In the genomic region with DNA sequence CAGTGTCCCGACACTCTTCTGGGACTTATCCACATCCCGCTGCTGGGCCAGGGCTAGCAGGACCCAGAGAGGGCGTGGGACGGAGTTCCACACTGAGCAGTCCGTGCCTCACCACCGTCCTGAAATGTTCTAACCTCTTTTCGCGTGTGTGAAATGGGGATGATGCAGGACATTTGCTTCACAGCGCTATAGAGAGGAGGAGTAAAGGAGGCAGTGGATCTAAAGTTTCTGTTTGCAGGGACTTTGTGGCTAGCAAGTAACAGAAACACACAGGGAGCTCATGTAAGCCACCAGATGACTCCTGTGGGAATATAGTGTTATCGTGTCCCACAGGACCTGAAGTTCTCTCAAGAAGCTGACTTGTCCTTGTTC, we compare ENCODE assay signal across 8 cellular contexts. TPM values are rescaled to one million over a fixed set of nuclear protein-coding genes. Genes with fewer than 3 reads are reported as not detected.
DNase-seq lines count a peak whose midpoint lies in the region; ATAC-seq, FAIRE-seq and TF ChIP-seq lines count a peak whose summit lies in the region.

No MANE protein-coding gene starts in this region.

- H3K27me3 ChIP-seq in HUES64 (ENCODE audit: insufficient read depth, low read length) (no peaks in the 10 kb centered on the region), keratinocyte (ENCODE audit: control insufficient read depth, extremely low read depth, insufficient read depth, low read length) (no peaks in the 10 kb centered on the region)

- H3K79me2 ChIP-seq in keratinocyte (ENCODE audit: control insufficient read depth, insufficient read depth, low read length): peaks cover 41% of the 10 kb centered on the region

- in situ Hi-C loops in astrocyte of the cerebellum (cut with HindIII; ENCODE audit: low sequenced_read_pairs): no loop called here

- H3K4me2 ChIP-seq in keratinocyte (ENCODE audit: control insufficient read depth, extremely low read depth, insufficient read depth, low read depth, low read length): peak overlapping the region; percentile 99

- H3K9me1 ChIP-seq in keratinocyte (ENCODE audit: control insufficient read depth, extremely low read depth, insufficient read depth, low read length): no peaks in the 10 kb centered on the region

- H3K9me3 ChIP-seq in HUES64 (ENCODE audit: insufficient read depth, low read depth, low read length) (no peaks in the 10 kb centered on the region), keratinocyte (ENCODE audit: control insufficient read depth, low read depth, low read length) (no peaks in the 10 kb centered on the region)

- intact Hi-C loops in CD14-positive monocyte (cut with micrococcal nuclease): loop anchor here in 1 of 2 donors (10.0 kb wide), 1 partner anchor 105 kb away; no protein-coding TSS in a partner anchor

- peak overlapping the region; percentile 82 for H3K9ac ChIP-seq in HUES64 (ENCODE audit: low read depth, low read length)
- H3K9ac ChIP-seq in keratinocyte (ENCODE audit: control insufficient read depth, extremely low read depth, insufficient read depth, low read length): peak overlapping the region; percentile 74

- H2AFZ ChIP-seq in keratinocyte (ENCODE audit: control insufficient read depth, low read length): peak overlapping the region; percentile 62

- peaks cover 3% of the 10 kb centered on the region; the same call in 1 of the 2 replicates for H3K4me1 ChIP-seq in HUES64 (ENCODE audit: insufficient read depth, low read length)
- peaks cover 8% of the 10 kb centered on the region for H3K4me1 ChIP-seq in keratinocyte (ENCODE audit: control insufficient read depth, extremely low read depth, insufficient read depth, low read length)

- FAIRE-seq in keratinocyte (lab: Jason Lieb, UNC): peak; percentile 77

- H3K27me3 Mint-ChIP-seq in CD14-positive monocyte (ENCODE audit: low read depth in 3 of 3): peaks cover 0 to 3% (median 0%) of the 10 kb centered on the region in 3 donors
- no peaks in the 10 kb centered on the region for H3K27me3 Mint-ChIP-seq in stimulated activated naive CD8-positive, alpha-beta T cell treated with anti-CD3 and anti-CD28 coated beads, Interleukin-15, amount 100 ng/mL, for 72 hours

- H3K4me3 Mint-ChIP-seq in CD14-positive monocyte: peak overlapping the region; percentile 94 to 99
- peak overlapping the region; percentile 93 to 97 for H3K4me3 Mint-ChIP-seq in stimulated activated naive CD8-positive, alpha-beta T cell treated with anti-CD3 and anti-CD28 coated beads, Interleukin-15, amount 100 ng/mL, for 72 hours

- H3K36me3 ChIP-seq in HUES64 (ENCODE audit: insufficient read depth, low read length) (peaks cover 20% of the 10 kb centered on the region), keratinocyte (ENCODE audit: control insufficient read depth in 2 of 2, extremely low read depth in 1 of 2, insufficient read depth in 2 of 2, low read length in 2 of 2) (peaks cover 7 to 9% of the 10 kb centered on the region in 2 experiments)

- peaks cover 0 to 5% (median 0%) of the 10 kb centered on the region in 7 donors for H3K9me3 Mint-ChIP-seq in CD14-positive monocyte
- H3K9me3 Mint-ChIP-seq in stimulated activated naive CD8-positive, alpha-beta T cell treated with anti-CD3 and anti-CD28 coated beads, Interleukin-15, amount 100 ng/mL, for 72 hours: no peaks in the 10 kb centered on the region

- peaks cover 17% of the 10 kb centered on the region for H3K4me1 Mint-ChIP-seq in CD14-positive monocyte
- peaks cover 32% of the 10 kb centered on the region for H3K4me1 Mint-ChIP-seq in stimulated activated naive CD8-positive, alpha-beta T cell treated with anti-CD3 and anti-CD28 coated beads, Interleukin-15, amount 100 ng/mL, for 72 hours

- H3K4me3 ChIP-seq in HUES64 (ENCODE audit: low read length) (peak overlapping the region; percentile 93), astrocyte of the cerebellum (ENCODE audit: low read depth, low read length) (peak overlapping the region; percentile 98), keratinocyte (ENCODE audit: control insufficient read depth in 2 of 3, extremely low read depth in 1 of 3, insufficient read depth in 2 of 3, low read depth in 1 of 3, low read length in 3 of 3) (peak overlapping the region; percentile 80 to 96 (median 87))

- H3K27ac ChIP-seq in HUES64 (ENCODE audit: low read depth, low read length) (peak overlapping the region; percentile 44; the same call in 1 of the 2 replicates), keratinocyte (ENCODE audit: control insufficient read depth, insufficient read depth, low read length) (peak overlapping the region; percentile 45)

- TF ChIP-seq CTCF in CD14-positive monocyte (IDR thresholded peaks at IDR 0.05): no peak
- no peak for TF ChIP-seq CTCF in astrocyte of the cerebellum (IDR thresholded peaks at IDR 0.05; ENCODE audit: low read depth, low read length, missing control alignments)
- TF ChIP-seq CTCF in keratinocyte (optimal IDR thresholded peaks at IDR 0.05 in 1 of 3, IDR thresholded peaks at IDR 0.05 in 1 of 3, conservative IDR thresholded peaks at IDR 0.05 in 1 of 3; ENCODE audit: extremely low read depth in 1 of 3, insufficient read depth in 2 of 3, low read length in 3 of 3): no peak

- DNase-seq in CD14-positive monocyte (ENCODE audit: low spot score) (no peak), astrocyte of the cerebellum (ENCODE audit: low read depth) (no peak), keratinocyte (ENCODE audit: low read depth, low spot score) (no peak), DMS153 (lab: John Stamatoyannopoulos, UW) (no peak), dedifferentiated amniotic fluid mesenchymal stem cell (ENCODE audit: extremely low spot score) (no peak)
- no peak for DNase-seq in stimulated activated naive CD8-positive, alpha-beta T cell treated with anti-CD3 and anti-CD28 coated beads, Interleukin-15, amount 100 ng/mL, for 72 hours

- 4% methylated on average over 10 of the region's 10 CpGs for WGBS in HUES64

- H3K27ac Mint-ChIP-seq in CD14-positive monocyte: peak overlapping the region in 6 of 7 donors; percentile 86 to 94 (median 92)
- peak overlapping the region; percentile 97 to 100 for H3K27ac Mint-ChIP-seq in stimulated activated naive CD8-positive, alpha-beta T cell treated with anti-CD3 and anti-CD28 coated beads, Interleukin-15, amount 100 ng/mL, for 72 hours

- no peaks in the 10 kb centered on the region for H4K20me1 ChIP-seq in keratinocyte (ENCODE audit: control insufficient read depth, extremely low read depth, insufficient read depth, low read length)

- dilution Hi-C loops in keratinocyte (cut with MboI; ENCODE audit: extremely low pct_ligation_motif_present, low sequenced_read_pairs): no loop called here

- peak; percentile 49 for ATAC-seq in stimulated activated naive CD8-positive, alpha-beta T cell treated with anti-CD3 and anti-CD28 coated beads, Interleukin-15, amount 100 ng/mL, for 72 hours
- no peak for ATAC-seq in HG02870 (IDR thresholded peaks at IDR 0.05; ENCODE audit: unreplicated experiment)

- peaks cover 16 to 19% of the 10 kb centered on the region in 2 donors for H3K36me3 Mint-ChIP-seq in CD14-positive monocyte

RNA-seq across cellular contexts. Expression of gene ITPA, which starts 0.6 kb away (rescaled TPM):
- 10 to 100 TPM; 57.0 to 62.8 TPM for polyA plus RNA-seq in CD14-positive monocyte
- 54.0 TPM for polyA plus RNA-seq in HUES64 (2013, experiment 1 of 2)
- polyA plus RNA-seq in HUES64 (2013, experiment 2 of 2): 49.3 TPM
- polyA plus RNA-seq in keratinocyte: 40.5 to 45.4 TPM (median 44.9 TPM) in 3 replicates
- polyA plus RNA-seq in keratinocyte (2011; ENCODE audit: low read depth): 21.5 TPM
- polyA plus RNA-seq in keratinocyte (2011; cell fraction: cytosol; rRNA removed): 26.9 and 40.0 TPM in 2 replicates
- polyA plus RNA-seq in keratinocyte (2011; cell fraction: nucleus; rRNA removed): 36.4 and 46.9 TPM in 2 replicates
- 43.4 and 61.8 TPM in 2 replicates for polyA plus RNA-seq in keratinocyte (2012; ENCODE audit: low replicate concordance)
- 10.4 to 16.6 TPM (median 11.3 TPM) in 3 replicates for polyA minus RNA-seq in keratinocyte
- polyA minus RNA-seq in keratinocyte (2011; cell fraction: cytosol; rRNA and poly(A)+ RNA removed): 41.8 TPM
- polyA minus RNA-seq in keratinocyte (2011; cell fraction: nucleus; rRNA and poly(A)+ RNA removed): 10.3 and 11.9 TPM in 2 replicates

RNA-seq across cellular contexts. Expression of gene DDRGK1, which starts 5.5 kb away (rescaled TPM):
- 10 to 100 TPM; 39.9 to 42.7 TPM for polyA plus RNA-seq in CD14-positive monocyte
- 32.8 TPM for polyA plus RNA-seq in HUES64 (2013, experiment 1 of 2)
- polyA plus RNA-seq in HUES64 (2013, experiment 2 of 2): 31.5 TPM
- 31.0 to 41.5 TPM (median 32.2 TPM) in 3 replicates for polyA plus RNA-seq in keratinocyte
- 32.9 TPM for polyA plus RNA-seq in keratinocyte (2011; ENCODE audit: low read depth)
- polyA plus RNA-seq in keratinocyte (2011; cell fraction: cytosol; rRNA removed): 18.3 and 36.2 TPM in 2 replicates
- 70.9 and 83.6 TPM in 2 replicates for polyA plus RNA-seq in keratinocyte (2011; cell fraction: nucleus; rRNA removed)
- 47.3 and 60.4 TPM in 2 replicates for polyA plus RNA-seq in keratinocyte (2012; ENCODE audit: low replicate concordance)
- 13.8 to 15.7 TPM (median 13.9 TPM) in 3 replicates for polyA minus RNA-seq in keratinocyte
- 28.0 TPM for polyA minus RNA-seq in keratinocyte (2011; cell fraction: cytosol; rRNA and poly(A)+ RNA removed)
- polyA minus RNA-seq in keratinocyte (2011; cell fraction: nucleus; rRNA and poly(A)+ RNA removed): 15.5 and 18.5 TPM in 2 replicates

RNA-seq across cellular contexts. Expression of gene SLC4A11, which starts 29.1 kb away (rescaled TPM):
- polyA plus RNA-seq in CD14-positive monocyte (under 1 TPM in 1 of 2 donors, not detected in 1; 0.11 TPM), keratinocyte (3.9 to 5.0 TPM (median 4.7 TPM) in 3 replicates)
- 5.6 TPM for polyA plus RNA-seq in HUES64 (2013, experiment 1 of 2)
- polyA plus RNA-seq in HUES64 (2013, experiment 2 of 2): 7.4 TPM
- polyA plus RNA-seq in keratinocyte (2011; ENCODE audit: low read depth): 2.8 TPM
- 2.0 and 3.4 TPM in 2 replicates for polyA plus RNA-seq in keratinocyte (2011; cell fraction: cytosol; rRNA removed)
- polyA plus RNA-seq in keratinocyte (2011; cell fraction: nucleus; rRNA removed): 20.3 and 29.5 TPM in 2 replicates
- 6.1 and 9.9 TPM in 2 replicates for polyA plus RNA-seq in keratinocyte (2012; ENCODE audit: low replicate concordance)
- 4.7 to 15.9 TPM (median 7.4 TPM) in 3 replicates for polyA minus RNA-seq in keratinocyte
- 5.6 TPM for polyA minus RNA-seq in keratinocyte (2011; cell fraction: cytosol; rRNA and poly(A)+ RNA removed)
- 10.9 and 15.8 TPM in 2 replicates for polyA minus RNA-seq in keratinocyte (2011; cell fraction: nucleus; rRNA and poly(A)+ RNA removed)

RNA-seq across cellular contexts. Expression of gene LZTS3, which starts 36.6 kb away (rescaled TPM):
- polyA plus RNA-seq in CD14-positive monocyte: under 1 TPM in 1 of 2 donors, not detected in 1; 0.05 TPM
- 7.1 TPM for polyA plus RNA-seq in HUES64 (2013, experiment 1 of 2)
- 9.7 TPM for polyA plus RNA-seq in HUES64 (2013, experiment 2 of 2)
- polyA plus RNA-seq in keratinocyte: 2.5 to 6.2 TPM (median 2.9 TPM) in 3 replicates
- polyA plus RNA-seq in keratinocyte (2011; ENCODE audit: low read depth): 2.3 TPM
- 3.1 and 5.6 TPM in 2 replicates for polyA plus RNA-seq in keratinocyte (2011; cell fraction: cytosol; rRNA removed)
- polyA plus RNA-seq in keratinocyte (2011; cell fraction: nucleus; rRNA removed): 7.6 and 10.3 TPM in 2 replicates
- 3.0 and 5.2 TPM in 2 replicates for polyA plus RNA-seq in keratinocyte (2012; ENCODE audit: low replicate concordance)
- polyA minus RNA-seq in keratinocyte: 3.3 to 10.0 TPM (median 6.4 TPM) in 3 replicates
- polyA minus RNA-seq in keratinocyte (2011; cell fraction: cytosol; rRNA and poly(A)+ RNA removed): 9.6 TPM
- polyA minus RNA-seq in keratinocyte (2011; cell fraction: nucleus; rRNA and poly(A)+ RNA removed): 5.7 and 6.6 TPM in 2 replicates

RNA-seq across cellular contexts. Expression of gene FASTKD5, which starts 50.3 kb away (rescaled TPM):
- polyA plus RNA-seq in CD14-positive monocyte: 10 to 100 TPM; 12.5 to 13.7 TPM
- 16.4 TPM for polyA plus RNA-seq in HUES64 (2013, experiment 1 of 2)
- 16.9 TPM for polyA plus RNA-seq in HUES64 (2013, experiment 2 of 2)
- polyA plus RNA-seq in keratinocyte: 23.7 to 30.9 TPM (median 25.7 TPM) in 3 replicates
- polyA plus RNA-seq in keratinocyte (2011; ENCODE audit: low read depth): 17.4 TPM
- polyA plus RNA-seq in keratinocyte (2011; cell fraction: cytosol; rRNA removed): 11.7 and 21.8 TPM in 2 replicates
- polyA plus RNA-seq in keratinocyte (2011; cell fraction: nucleus; rRNA removed): 33.1 and 36.1 TPM in 2 replicates
- polyA plus RNA-seq in keratinocyte (2012; ENCODE audit: low replicate concordance): 13.6 and 17.0 TPM in 2 replicates
- 16.2 to 31.6 TPM (median 28.4 TPM) in 3 replicates for polyA minus RNA-seq in keratinocyte
- polyA minus RNA-seq in keratinocyte (2011; cell fraction: cytosol; rRNA and poly(A)+ RNA removed): 11.5 TPM
- 26.6 and 37.5 TPM in 2 replicates for polyA minus RNA-seq in keratinocyte (2011; cell fraction: nucleus; rRNA and poly(A)+ RNA removed)
